ENCODE assay signal across 13 cellular contexts in the genomic region with DNA sequence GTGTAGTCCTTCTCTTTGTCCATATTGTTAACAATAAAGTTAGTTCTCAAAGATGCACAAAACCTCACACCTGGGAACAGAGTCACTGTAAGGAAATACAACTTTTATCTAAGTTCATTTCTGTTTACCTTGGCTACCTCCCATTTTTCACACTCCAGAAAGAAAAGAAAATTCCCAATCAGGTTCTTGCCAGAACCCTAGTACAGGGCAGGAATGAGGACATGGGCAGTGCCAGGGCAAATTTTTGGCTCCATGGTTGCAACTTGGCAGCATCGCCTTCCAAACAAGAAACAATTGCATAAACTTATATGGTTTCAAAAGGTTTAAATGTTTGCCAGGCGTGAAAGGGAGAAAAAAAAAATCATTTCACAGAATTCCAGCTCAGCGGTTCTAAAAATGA.
A peak's percentile ranks its signal among the peaks of the same experiment; 100 is the strongest.
DNase-seq lines count a peak whose midpoint lies in the region; ATAC-seq and TF ChIP-seq lines count a peak whose summit lies in the region.
"Had no signal": no experiment of that assay in that cellular context is flagged by ENCODE, and none has a peak within 500 bp of the region (broad histone marks: within the 10 kb centered on the region; RNA-seq: fewer than 3 reads in every experiment).

No MANE protein-coding gene starts in this region.

- H3K27me3 ChIP-seq in body of pancreas, result no peaks in the 10 kb centered on the region
- no peaks in the 10 kb centered on the region for H3K27me3 ChIP-seq in left lung
- no peaks in the 10 kb centered on the region for H3K27me3 ChIP-seq in suprapubic skin
- H3K27me3 ChIP-seq: upper lobe of left lung had no signal

- H3K4me3 Mint-ChIP-seq in activated CD8-positive, alpha-beta T cell treated with anti-CD3 and anti-CD28 coated beads, Interleukin-2, amount 10 ng/mL, durations not matched to agents 7 days and 5 days, result no peak overlapping the region
- H3K4me3 Mint-ChIP-seq: CD14-positive monocyte had no signal

- no peaks in the 10 kb centered on the region for H3K4me1 Mint-ChIP-seq in activated CD8-positive, alpha-beta T cell treated with anti-CD3 and anti-CD28 coated beads, Interleukin-2, amount 10 ng/mL, durations not matched to agents 7 days and 5 days (ENCODE audit: low read depth)
- H3K4me1 Mint-ChIP-seq: CD14-positive monocyte had no signal

- CTCF ChIA-PET in activated CD8-positive, alpha-beta T cell treated with anti-CD3 and anti-CD28 coated beads, Interleukin-2, amount 10 ng/mL, durations not matched to agents 7 days and 5 days (lab: Charles Lee), result interaction anchor here (1.0 to 1.4 kb wide), 2 partner anchors 9 kb away, joined by 3 to 6 read pairs; no protein-coding TSS in a partner anchor

- DNase-seq in NCI-H2196 treated with DMSO at 0.1 percent for 48 hours (lab: John Stamatoyannopoulos, UW; ENCODE audit: unreplicated experiment) (peak; percentile 35), body of pancreas (peak; percentile 83 to 88 (median 86)), left lung (no peak), suprapubic skin (ENCODE audit: low spot score in 2 of 2) (no peak), DMS79 (lab: John Stamatoyannopoulos, UW) (no peak), NCI-H510A (lab: John Stamatoyannopoulos, UW) (no peak)
- no peak for DNase-seq in activated CD8-positive, alpha-beta T cell treated with anti-CD3 and anti-CD28 coated beads, Interleukin-2, amount 10 ng/mL, durations not matched to agents 7 days and 5 days
- DNase-seq in activated CD4-positive, alpha-beta T cell treated with anti-CD3 and anti-CD28 coated beads, Interleukin-2, amount 50 U/mL, for 4 hours, result no peak
- DNase-seq: glutamatergic neuron had no signal

- H3K4me1 ChIP-seq in body of pancreas, result peaks cover 42% of the 10 kb centered on the region
- no peaks in the 10 kb centered on the region for H3K4me1 ChIP-seq in left lung
- H3K4me1 ChIP-seq in suprapubic skin, result peaks cover 36% of the 10 kb centered on the region

- H3K27ac ChIP-seq in body of pancreas, result peak overlapping the region; percentile 53 to 86 (median 75)
- H3K27ac ChIP-seq in left lung, result no peak overlapping the region
- H3K27ac ChIP-seq in suprapubic skin, result peak overlapping the region; percentile 12
- H3K27ac ChIP-seq: psoas muscle, SK-N-MC had no signal

- no peak overlapping the region for H3K4me3 ChIP-seq in body of pancreas
- H3K4me3 ChIP-seq in left lung, result no peak overlapping the region
- no peak overlapping the region for H3K4me3 ChIP-seq in suprapubic skin
- H3K4me3 ChIP-seq: psoas muscle, SK-N-MC, upper lobe of left lung had no signal

- TF ChIP-seq CTCF in body of pancreas (IDR thresholded peaks at IDR 0.05), result peak in 1 of 7 experiments; percentile 2
- no peak for TF ChIP-seq CTCF in left lung (IDR thresholded peaks at IDR 0.05)
- TF ChIP-seq CTCF in suprapubic skin (IDR thresholded peaks at IDR 0.05), result no peak

- 9 to 24% methylated on average over 3 of the region's 3 CpGs for WGBS in body of pancreas, 2 donors
- WGBS in suprapubic skin, result 33% methylated on average over 3 of the region's 3 CpGs

- ATAC-seq in body of pancreas, result peak; percentile 84
- ATAC-seq in left lung, result peak; percentile 42
- no peak for ATAC-seq in activated CD8-positive, alpha-beta T cell treated with anti-CD3 and anti-CD28 coated beads, Interleukin-2, amount 10 ng/mL, durations not matched to agents 7 days and 5 days

- POLR2A ChIA-PET in activated CD8-positive, alpha-beta T cell treated with anti-CD3 and anti-CD28 coated beads, Interleukin-2, amount 10 ng/mL, durations not matched to agents 7 days and 5 days (lab: Charles Lee), result no interaction called here

- no peak overlapping the region for H3K27ac Mint-ChIP-seq in activated CD8-positive, alpha-beta T cell treated with anti-CD3 and anti-CD28 coated beads, Interleukin-2, amount 10 ng/mL, durations not matched to agents 7 days and 5 days
- H3K27ac Mint-ChIP-seq: CD14-positive monocyte had no signal

- H3K9me3 ChIP-seq in body of pancreas (no peaks in the 10 kb centered on the region), left lung (no peaks in the 10 kb centered on the region), suprapubic skin (no peaks in the 10 kb centered on the region)
- H3K9me3 ChIP-seq: psoas muscle, upper lobe of left lung had no signal

- H3K9me3 Mint-ChIP-seq in activated CD8-positive, alpha-beta T cell treated with anti-CD3 and anti-CD28 coated beads, Interleukin-2, amount 10 ng/mL, durations not matched to agents 7 days and 5 days (ENCODE audit: insufficient read depth), result no peaks in the 10 kb centered on the region

- H3K36me3 ChIP-seq in body of pancreas (replicated peaks in 1 of 2; ENCODE audit: insufficient read depth in 1 of 2, low read depth in 2 of 2) (no peaks in the 10 kb centered on the region), left lung (no peaks in the 10 kb centered on the region), suprapubic skin (no peaks in the 10 kb centered on the region)
- H3K36me3 ChIP-seq: upper lobe of left lung had no signal

- intact Hi-C loops in body of pancreas (cut with DNase I), result no loop called here
- intact Hi-C loops in left lung (cut with DNase I), result no loop called here

- TF ChIP-seq EP300 in suprapubic skin (IDR thresholded peaks at IDR 0.05), result no peak

- TF ChIP-seq POLR2A in body of pancreas (IDR thresholded peaks at IDR 0.05) (no peak), suprapubic skin (IDR thresholded peaks at IDR 0.05) (no peak)

- H3K36me3 Mint-ChIP-seq in activated CD8-positive, alpha-beta T cell treated with anti-CD3 and anti-CD28 coated beads, Interleukin-2, amount 10 ng/mL, durations not matched to agents 7 days and 5 days (ENCODE audit: low read depth), result no peaks in the 10 kb centered on the region
- H3K36me3 Mint-ChIP-seq: CD14-positive monocyte had no signal

- no peaks in the 10 kb centered on the region for H3K27me3 Mint-ChIP-seq in activated CD8-positive, alpha-beta T cell treated with anti-CD3 and anti-CD28 coated beads, Interleukin-2, amount 10 ng/mL, durations not matched to agents 7 days and 5 days (ENCODE audit: low read depth)

Comparison
In these comparisons a context has a peak if more than half of its experiments do, and no peak if none do; other contexts are left out.
1. DNase-seq: peak in NCI-H2196 treated with DMSO at 0.1 percent for 48 hours (single experiment) and body of pancreas (4 of 4); none in left lung (0 of 2), suprapubic skin (0 of 2), activated CD8-positive, alpha-beta T cell treated with anti-CD3 and anti-CD28 coated beads, Interleukin-2, amount 10 ng/mL, durations not matched to agents 7 days and 5 days (single experiment), activated CD4-positive, alpha-beta T cell treated with anti-CD3 and anti-CD28 coated beads, Interleukin-2, amount 50 U/mL, for 4 hours (0 of 2), DMS79 (single experiment) and NCI-H510A (single experiment).
2. H3K27ac ChIP-seq: peak in body of pancreas (4 of 4) and suprapubic skin (single experiment); none in left lung (0 of 2).